In the genomic region with DNA sequence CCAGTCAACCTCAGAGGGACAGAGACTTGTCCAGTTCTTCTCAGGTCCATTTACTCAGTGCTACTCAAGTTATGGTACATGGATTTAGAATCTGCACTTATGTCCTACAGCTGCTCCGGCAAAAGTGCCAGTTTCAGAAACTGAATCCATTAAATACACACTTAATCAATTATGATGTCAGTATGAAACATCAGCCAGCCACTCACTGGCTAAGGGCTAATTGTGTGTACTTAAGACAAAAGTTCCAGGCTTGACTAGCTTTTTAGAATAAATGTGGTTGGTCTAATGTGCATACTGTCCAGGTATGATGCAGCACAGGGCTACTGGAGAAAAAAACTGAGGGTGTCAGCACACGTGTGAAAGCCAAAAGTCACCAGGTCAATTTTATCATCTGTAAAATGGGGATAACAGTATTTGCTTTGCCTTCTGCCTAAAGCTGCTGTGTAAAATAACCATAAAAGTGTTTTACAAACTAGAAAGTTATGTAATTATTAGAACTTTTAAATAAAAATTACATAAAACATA, we compare ENCODE assay signal across 22 cellular contexts. TPM values are rescaled to one million over a fixed set of nuclear protein-coding genes. Genes with fewer than 3 reads are reported as not detected.
"Had no signal": no experiment of that assay in that cellular context is flagged by ENCODE, and none has a peak within 500 bp of the region (broad histone marks: within the 10 kb centered on the region; RNA-seq: fewer than 3 reads in every experiment).

No MANE protein-coding gene starts in this region.

- H3K27ac Mint-ChIP-seq: activated B cell treated with CpG ODN at 0.5 μM for 24 hours; activated CD8-positive, alpha-beta T cell treated with anti-CD3 and anti-CD28 coated beads, Interleukin-2, amount 10 ng/mL, durations not matched to agents 7 days and 5 days had no signal

- H3K4me3 Mint-ChIP-seq: activated B cell treated with CpG ODN at 0.5 μM for 24 hours; activated CD8-positive, alpha-beta T cell treated with anti-CD3 and anti-CD28 coated beads, Interleukin-2, amount 10 ng/mL, durations not matched to agents 7 days and 5 days; neural crest cell had no signal

- H3K27me3 ChIP-seq: brain microvascular endothelial cell, gastrocnemius medialis, stomach had no signal

- DNase-seq: activated B cell treated with CpG ODN at 0.5 μM for 24 hours; activated CD4-positive, alpha-beta T cell treated with anti-CD3 and anti-CD28 coated beads for 48 hours; activated CD8-positive, alpha-beta T cell treated with anti-CD3 and anti-CD28 coated beads, Interleukin-2, amount 10 ng/mL, durations not matched to agents 7 days and 5 days; activated effector memory CD4-positive, alpha-beta T cell treated with anti-CD3 and anti-CD28 coated beads, Interleukin-2, amount 50 U/mL, for 16 hours; activated naive CD4-positive, alpha-beta T cell treated with anti-CD3 and anti-CD28 coated beads, Interleukin-2, amount 50 U/mL, for 16 hours; activated T-cell treated with anti-CD3 and anti-CD28 coated beads, Interleukin-2, amount 50 U/mL, for 48 hours; aorta; brain microvascular endothelial cell; erythroblast; gastrocnemius medialis; head of caudate nucleus; kidney glomerular epithelial cell; left ventricle myocardium superior; psoas muscle; right cardiac atrium; small intestine; stimulated activated CD4-positive, alpha-beta T cell treated with anti-CD3 and anti-CD28 coated beads, Interleukin-15, amount 100 ng/mL, for 24 hours; stimulated activated CD4-positive, alpha-beta T cell treated with anti-CD3 and anti-CD28 coated beads, Interleukin-2, amount 100 ng/mL, for 48 hours; stomach had no signal

- H3K4me1 ChIP-seq: gastrocnemius medialis had no signal

- H3K27me3 Mint-ChIP-seq: activated B cell treated with CpG ODN at 0.5 μM for 24 hours had no signal

- H3K9me3 ChIP-seq: gastrocnemius medialis, psoas muscle, stomach had no signal

- H3K36me3 ChIP-seq: brain microvascular endothelial cell, gastrocnemius medialis, stomach had no signal

- FAIRE-seq: endometrium, small intestine had no signal

- ATAC-seq: activated CD8-positive, alpha-beta T cell treated with anti-CD3 and anti-CD28 coated beads, Interleukin-2, amount 10 ng/mL, durations not matched to agents 7 days and 5 days; gastrocnemius medialis; left ventricle myocardium superior; psoas muscle; right cardiac atrium had no signal

- H3K4me3 ChIP-seq: coronary artery, gastrocnemius medialis, psoas muscle, stomach had no signal

- H3K27ac ChIP-seq: brain microvascular endothelial cell, coronary artery, gastrocnemius medialis, psoas muscle, stomach had no signal

RNA-seq across cellular contexts. Expression of a gene that starts 55.4 kb away (rescaled TPM):
- total RNA-seq: left ventricle myocardium superior had no signal
